In the genomic region with DNA sequence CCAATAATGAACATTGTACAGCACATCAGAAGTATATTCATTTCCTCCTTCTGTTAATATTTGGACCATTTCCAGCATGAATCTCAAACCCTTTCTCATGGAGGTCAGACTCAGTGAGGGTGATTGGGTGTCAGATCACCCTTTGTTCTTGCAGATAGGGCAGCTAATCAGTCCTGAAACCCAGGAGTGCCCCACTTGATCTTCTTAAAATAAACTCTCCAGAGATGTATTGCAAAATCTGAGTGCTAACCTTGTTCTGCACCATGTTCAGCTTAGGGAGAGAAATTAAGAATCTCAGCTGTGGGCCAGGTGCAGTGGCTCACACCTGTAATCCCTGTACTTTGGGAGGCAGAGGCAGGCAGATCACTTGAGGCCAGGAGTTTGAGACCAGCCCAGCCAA, we compare ENCODE assay signal across 28 cellular contexts.
"Had no signal": no experiment of that assay in that cellular context is flagged by ENCODE, and none has a peak within 500 bp of the region (broad histone marks: within the 10 kb centered on the region; RNA-seq: fewer than 3 reads in every experiment).

No MANE protein-coding gene starts in this region.

- FAIRE-seq: endometrium, islet of Langerhans, keratinocyte had no signal

- H3K4me1 ChIP-seq: colonic mucosa, esophagus squamous epithelium, gastrocnemius medialis, heart right ventricle had no signal

- H3K9me3 ChIP-seq: colonic mucosa, gastrocnemius medialis had no signal

- H3K27ac ChIP-seq: colonic mucosa, epithelial cell of prostate, esophagus squamous epithelium, gastrocnemius medialis, heart right ventricle had no signal

- ATAC-seq: effector memory CD8-positive, alpha-beta T cell; esophagus mucosa; gastrocnemius medialis; left colon; left lobe of liver; left ventricle myocardium superior; naive thymus-derived CD8-positive, alpha-beta T cell had no signal

- H3K36me3 ChIP-seq: colonic mucosa, esophagus squamous epithelium, gastrocnemius medialis, heart right ventricle had no signal

- H3K27me3 ChIP-seq: colonic mucosa, gastrocnemius medialis had no signal

- H3K4me3 ChIP-seq: colonic mucosa, esophagus squamous epithelium, gastrocnemius medialis, heart right ventricle, lung had no signal

- DNase-seq: colonic mucosa; cortex of kidney; effector CD8-positive, alpha-beta T cell; effector memory CD8-positive, alpha-beta T cell; endodermal cell; erythroblast; esophagus squamous epithelium; foreskin fibroblast; foreskin melanocyte; gastrocnemius medialis; glutamatergic neuron; heart right ventricle; hippocampal formation; kidney glomerular epithelial cell; left colon; left ventricle myocardium superior; mammary epithelial cell; mesendoderm; midbrain; naive B cell; naive thymus-derived CD8-positive, alpha-beta T cell had no signal
